In genomic region chr14:75559045-75559444, GRCh38 we compare ENCODE assay signal across 1 cellular context.
TF ChIP-seq lines count a peak whose summit lies in the region.

No MANE protein-coding gene starts in this region.

TF ChIP-seq in K562, 482 proteins besides CTCF, POLR2A, EP300 and RAD21:
- TF ChIP-seq MITF (IDR thresholded peaks at IDR 0.05) (no peak), ZNF263 (CRISPR knock-in tag; IDR thresholded peaks at IDR 0.05; ENCODE audit: borderline replicate concordance) (peak; percentile 79)
